ENCODE assay signal across 26 cellular contexts in the genomic region with DNA sequence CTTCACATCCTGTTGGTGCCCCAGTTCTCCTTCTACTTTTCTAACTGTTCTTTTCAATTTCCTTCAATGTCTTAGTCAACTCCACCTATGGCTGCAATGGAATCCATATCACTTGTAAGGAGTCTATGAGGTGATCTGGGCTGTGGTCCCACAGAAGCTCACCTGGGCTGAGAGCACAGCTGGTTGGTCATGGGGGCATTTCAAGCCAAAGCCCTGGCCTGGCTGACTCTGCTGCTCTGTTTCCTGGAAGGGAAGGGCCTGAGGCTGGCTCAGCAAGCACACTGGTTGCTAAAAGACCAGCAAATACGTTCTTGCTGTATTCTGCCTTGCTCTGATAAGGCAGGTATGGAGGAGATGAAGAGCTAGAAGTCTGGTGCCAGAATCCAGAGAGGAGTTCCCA. TPM values are rescaled to one million over a fixed set of nuclear protein-coding genes. Genes with fewer than 3 reads are reported as not detected.
"Had no signal": no experiment of that assay in that cellular context is flagged by ENCODE, and none has a peak within 500 bp of the region (broad histone marks: within the 10 kb centered on the region; RNA-seq: fewer than 3 reads in every experiment).

No MANE protein-coding gene starts in this region.

- H3K4me1 ChIP-seq: prostate gland had no signal

- H3K4me3 ChIP-seq: adrenal gland, esophagus muscularis mucosa, left ventricle myocardium inferior, lung, prostate gland, smooth muscle cell, suprapubic skin, transverse colon had no signal

- H3K27ac ChIP-seq: adrenal gland, esophagus muscularis mucosa, left ventricle myocardium inferior, neutrophil, prostate gland, suprapubic skin, transverse colon had no signal

- H3K36me3 ChIP-seq: adrenal gland, esophagus muscularis mucosa, left ventricle myocardium inferior, neutrophil, prostate gland, suprapubic skin, transverse colon had no signal

- H3K9me3 ChIP-seq: adrenal gland, neutrophil, prostate gland, suprapubic skin had no signal

- H3K27me3 ChIP-seq: adrenal gland, esophagus muscularis mucosa, neutrophil, suprapubic skin, transverse colon had no signal

- DNase-seq: activated CD4-positive, alpha-beta T cell treated with anti-CD3 and anti-CD28 coated beads for 1 hour; activated CD4-positive, alpha-beta T cell treated with anti-CD3 and anti-CD28 coated beads, Interleukin-2, amount 50 U/mL, for 1 hour; activated CD8-positive, alpha-beta T cell treated with anti-CD3 and anti-CD28 coated beads for 36 hours; activated naive CD4-positive, alpha-beta T cell treated with Interleukin-2 at 50 U/mL for 16 hours; activated naive CD8-positive, alpha-beta T cell treated with anti-CD3 and anti-CD28 coated beads for 36 hours; activated T-cell treated with anti-CD3 and anti-CD28 coated beads, Interleukin-2, amount 50 U/mL, for 48 hours; dermis blood vessel endothelial cell; effector CD4-positive, alpha-beta T cell; foreskin melanocyte; glutamatergic neuron; left ventricle myocardium inferior; retina; stimulated activated CD4-positive, alpha-beta T cell treated with anti-CD3 and anti-CD28 coated beads, Interleukin-15, amount 100 ng/mL, for 24 hours; stimulated activated CD4-positive, alpha-beta T cell treated with anti-CD3 and anti-CD28 coated beads, Interleukin-2, amount 100 ng/mL, for 24 hours; stimulated activated naive B cell treated with anti-CD40 and anti-IgM and Interleukin-4, amounts not matched to agents 10 μg/mL and 1 μg/mL and 100 μg/mL, for 72 hours; SW 1271; T1000; transverse colon had no signal

- ATAC-seq: activated CD8-positive, alpha-beta T cell treated with anti-CD3 and anti-CD28 coated beads for 36 hours had no signal

- H3K4me2 ChIP-seq: smooth muscle cell had no signal

RNA-seq across cellular contexts. Expression of a gene that starts 29.0 kb away (rescaled TPM):
- total RNA-seq: activated CD8-positive, alpha-beta T cell treated with anti-CD3 and anti-CD28 coated beads for 36 hours; activated naive CD8-positive, alpha-beta T cell treated with anti-CD3 and anti-CD28 coated beads for 36 hours; activated T-helper 2 cell treated with anti-CD3 and anti-CD28 coated beads, Interferon-gamma antibody, Interleukin-2, Interleukin-4, amounts not matched to agents 10 μg/mL and 5 μg/mL and 100 μg/mL, durations not matched to agents 14 hours and 24 hours and 36 hours had no signal
